In genomic region chr4:535924-536281, GRCh38 we compare ENCODE assay signal across 1 cellular context.
TF ChIP-seq lines count a peak whose summit lies in the region.

No MANE protein-coding gene starts in this region.

TF ChIP-seq in H1, 55 proteins besides CTCF, POLR2A, EP300 and RAD21:
- TF ChIP-seq KDM5A (IDR thresholded peaks at IDR 0.05; ENCODE audit: low read length) (no peak), BCL11A (IDR thresholded peaks at IDR 0.05; ENCODE audit: low read depth in 2 of 2, low read length in 2 of 2) (no peak), SAP30 (IDR thresholded peaks at IDR 0.05; ENCODE audit: insufficient read depth, insufficient replicate concordance, low read length) (no peak), SP2 (IDR thresholded peaks at IDR 0.05; ENCODE audit: low read length) (no peak), CBX5 (IDR thresholded peaks at IDR 0.05; ENCODE audit: low read depth, low read length) (no peak), ATF3 (IDR thresholded peaks at IDR 0.05; ENCODE audit: insufficient read depth, low read depth, low read length) (no peak), USF2 (IDR thresholded peaks at IDR 0.05; ENCODE audit: low read length) (no peak), SRF (IDR thresholded peaks at IDR 0.05; ENCODE audit: low read depth, low read length) (no peak), SUZ12 (IDR thresholded peaks at IDR 0.05; ENCODE audit: low read length) (no peak), CHD1 (IDR thresholded peaks at IDR 0.05; ENCODE audit: low read depth, low read length) (no peak), CREB1 (IDR thresholded peaks at IDR 0.05) (no peak)
